8 cellular contexts compared by ENCODE assay signal in genomic region chr19:1507763-1508506, GRCh38. TPM values are rescaled to one million over a fixed set of nuclear protein-coding genes. Genes with fewer than 3 reads are reported as not detected.
DNase-seq lines count a peak whose midpoint lies in the region; ATAC-seq and TF ChIP-seq lines count a peak whose summit lies in the region.

No MANE protein-coding gene starts in this region.

- peak overlapping the region; percentile 75 for H3K4me3 Mint-ChIP-seq in endodermal cell

- H3K27me3 Mint-ChIP-seq in endodermal cell (ENCODE audit: insufficient read depth), result peaks cover 63% of the 10 kb centered on the region

- peaks cover 5% of the 10 kb centered on the region for H3K36me3 Mint-ChIP-seq in endodermal cell (ENCODE audit: low read depth)

- H3K4me3 ChIP-seq in endodermal cell (ENCODE audit: low read length), result peak overlapping the region; percentile 83

- H3K27ac Mint-ChIP-seq in endodermal cell, result peak overlapping the region; percentile 98

- peaks cover 34% of the 10 kb centered on the region for H3K27me3 ChIP-seq in endodermal cell (ENCODE audit: control insufficient read depth, insufficient read depth, low read length, poor library complexity, severe bottlenecking)

- peaks cover 7% of the 10 kb centered on the region for H3K4me1 ChIP-seq in endodermal cell (ENCODE audit: control insufficient read depth, insufficient read depth, low read length)

- H3K36me3 ChIP-seq in endodermal cell (ENCODE audit: control insufficient read depth, insufficient read depth, low read length), result no peaks in the 10 kb centered on the region

- no peaks in the 10 kb centered on the region for H3K9me3 ChIP-seq in endodermal cell (ENCODE audit: control insufficient read depth, low read length)

- H3K9ac ChIP-seq in endodermal cell (ENCODE audit: extremely low read depth, low read length, poor library complexity, severe bottlenecking), result no peak overlapping the region

- TF ChIP-seq CTCF in endodermal cell (conservative IDR thresholded peaks at IDR 0.05), result no peak

- peak; percentile 100 for DNase-seq in COLO829 (ENCODE audit: low spot score)
- peak; percentile 67 to 99 (median 97) for DNase-seq in HUDEP-2 (lab: John Stamatoyannopoulos, UW; ENCODE audit: unreplicated experiment in 76 of 76)
- peak; percentile 88 to 90 for DNase-seq in NOMO-1 (lab: John Stamatoyannopoulos, UW; ENCODE audit: unreplicated experiment in 2 of 2)
- DNase-seq in activated CD8-positive, alpha-beta memory T cell treated with anti-CD3 and anti-CD28 coated beads, Interleukin-2, amount 50 U/mL, for 4 hours, result peak; percentile 89
- DNase-seq in endodermal cell, result peak; percentile 99
- peak; percentile 96 for DNase-seq in medulla oblongata (ENCODE audit: extremely low spot score)
- DNase-seq in stimulated activated CD4-positive, alpha-beta T cell treated with anti-CD3 and anti-CD28 coated beads, TNF-alpha, amount 100 ng/mL, for 24 hours (ENCODE audit: low read depth in 3 of 3), result peak; percentile 78 to 90 (median 86)

- no peak for ATAC-seq in GM18870 (IDR thresholded peaks at IDR 0.05; ENCODE audit: unreplicated experiment)

- 1 to 2% methylated on average over 24 to 44 of the region's 46 CpGs for WGBS in endodermal cell (ENCODE audit: insufficient coverage in 1 of 2, insufficient read length in 1 of 2), 2 experiments

- H3K9me3 Mint-ChIP-seq in endodermal cell, result peaks cover 5% of the 10 kb centered on the region

- peaks cover 3% of the 10 kb centered on the region for H3K4me1 Mint-ChIP-seq in endodermal cell

- peak overlapping the region; percentile 68 for H3K27ac ChIP-seq in endodermal cell (ENCODE audit: low read depth, low read length)

RNA-seq across cellular contexts. Expression of gene ADAMTSL5, which starts 4.9 kb away (rescaled TPM):
- 1 to 10 TPM; 4.1 to 4.8 TPM for total RNA-seq in endodermal cell
- polyA plus RNA-seq in endodermal cell (2013, experiment 1 of 2), result 1.2 TPM
- polyA plus RNA-seq in endodermal cell (2013, experiment 2 of 2), result 0.75 TPM

RNA-seq across cellular contexts. Expression of gene PLK5, which starts 15.9 kb away (rescaled TPM):
- under 1 TPM in 1 of 2 donors, not detected in 1; 0.48 TPM for total RNA-seq in endodermal cell
- polyA plus RNA-seq in endodermal cell (2013, experiment 1 of 2), result 0.32 TPM
- not detected for polyA plus RNA-seq in endodermal cell (2013, experiment 2 of 2)

RNA-seq across cellular contexts. Expression of gene REEP6, which starts 17.0 kb away (rescaled TPM):
- total RNA-seq in endodermal cell, result 10 to 100 TPM; 24.7 to 49.4 TPM
- polyA plus RNA-seq in endodermal cell (2013, experiment 1 of 2), result 13.9 TPM
- 13.0 TPM for polyA plus RNA-seq in endodermal cell (2013, experiment 2 of 2)

RNA-seq across cellular contexts. Expression of gene PCSK4, which starts 17.8 kb away (rescaled TPM):
- total RNA-seq in endodermal cell, result 10 to 100 TPM; 25.2 to 31.6 TPM
- polyA plus RNA-seq in endodermal cell (2013, experiment 1 of 2), result 15.2 TPM
- polyA plus RNA-seq in endodermal cell (2013, experiment 2 of 2), result 12.1 TPM

RNA-seq across cellular contexts. Expression of gene C19orf25, which starts 28.9 kb away (rescaled TPM):
- total RNA-seq in endodermal cell, result 10 to 100 TPM; 40.0 to 51.1 TPM
- 29.8 TPM for polyA plus RNA-seq in endodermal cell (2013, experiment 1 of 2)
- polyA plus RNA-seq in endodermal cell (2013, experiment 2 of 2), result 25.4 TPM
